In genomic region chr1:223711173-223711572, GRCh38 we compare ENCODE assay signal across 10 cellular contexts. TPM values are rescaled to one million over a fixed set of nuclear protein-coding genes. Genes with fewer than 3 reads are reported as not detected.
DNase-seq lines count a peak whose midpoint lies in the region; ATAC-seq and TF ChIP-seq lines count a peak whose summit lies in the region.
"Had no signal": no experiment of that assay in that cellular context is flagged by ENCODE, and none has a peak within 500 bp of the region (broad histone marks: within the 10 kb centered on the region; RNA-seq: fewer than 3 reads in every experiment).

No MANE protein-coding gene starts in this region.

- H3K27ac ChIP-seq in stomach = peak overlapping the region; percentile 66 to 100 (median 98)

- peaks cover 0 to under 1% (median 0%) of the 10 kb centered on the region in 4 donors for H3K36me3 ChIP-seq in stomach

- no peaks in the 10 kb centered on the region for H3K27me3 Mint-ChIP-seq in activated T-cell treated with anti-CD3 and anti-CD28 coated beads, Interleukin-2, amount 50 U/mL, for 4 hours (ENCODE audit: low read depth)

- intact Hi-C loops in stomach (cut with DNase I; ENCODE audit: low total_unique reads) = no loop called here

- no peak for DNase-seq in activated T-cell treated with anti-CD3 and anti-CD28 coated beads, Interleukin-2, amount 50 U/mL, for 4 hours
- DNase-seq in activated T-cell treated with anti-CD3 and anti-CD28 coated beads for 4 hours (no peak), NCI-H69 (lab: John Stamatoyannopoulos, UW) (peak; percentile 67), epithelial cell of esophagus (ENCODE audit: low read depth) (peak; percentile 62), stomach (peak; percentile 60), amniotic stem cell (lab: John Stamatoyannopoulos, UW) (no peak), mesenteric fat pad (ENCODE audit: low spot score) (no peak)
- DNase-seq: activated CD4-positive, alpha-beta T cell treated with anti-CD3 and anti-CD28 coated beads for 1 hour had no signal

- peak overlapping the region; percentile 71 for H3K4me3 Mint-ChIP-seq in activated T-cell treated with anti-CD3 and anti-CD28 coated beads, Interleukin-2, amount 50 U/mL, for 4 hours

- H3K9me3 Mint-ChIP-seq in activated T-cell treated with anti-CD3 and anti-CD28 coated beads, Interleukin-2, amount 50 U/mL, for 4 hours = no peaks in the 10 kb centered on the region

- peaks cover 48% of the 10 kb centered on the region for H3K4me1 Mint-ChIP-seq in activated T-cell treated with anti-CD3 and anti-CD28 coated beads, Interleukin-2, amount 50 U/mL, for 4 hours (ENCODE audit: low read depth)

- no peaks in the 10 kb centered on the region for H3K9me3 ChIP-seq in stomach

- H3K27me3 ChIP-seq in stomach = no peaks in the 10 kb centered on the region

- H3K4me3 ChIP-seq in epithelial cell of esophagus (ENCODE audit: low read length) (no peak overlapping the region), stomach (no peak overlapping the region)

- ATAC-seq in activated T-cell treated with anti-CD3 and anti-CD28 coated beads, Interleukin-2, amount 50 U/mL, for 4 hours = no peak
- no peak for ATAC-seq in GM19328 (IDR thresholded peaks at IDR 0.05; ENCODE audit: unreplicated experiment)

- 19 to 71% (median 47%) methylated on average over 1 of the region's 1 CpG for WGBS in stomach, 5 donors

- TF ChIP-seq CTCF in epithelial cell of esophagus (IDR thresholded peaks at IDR 0.05; ENCODE audit: insufficient read depth, low read depth, low read length, missing control alignments) (no peak), stomach (IDR thresholded peaks at IDR 0.05) (no peak)

- TF ChIP-seq EP300 in stomach (IDR thresholded peaks at IDR 0.05) = no peak

- peaks cover 60 to 90% (median 80%) of the 10 kb centered on the region in 4 donors for H3K4me1 ChIP-seq in stomach

- TF ChIP-seq POLR2A in stomach (IDR thresholded peaks at IDR 0.05) = no peak

- no peaks in the 10 kb centered on the region for H3K36me3 Mint-ChIP-seq in activated T-cell treated with anti-CD3 and anti-CD28 coated beads, Interleukin-2, amount 50 U/mL, for 4 hours (ENCODE audit: insufficient read depth)

RNA-seq across cellular contexts. Expression of gene CAPN2, which starts 1.2 kb away (rescaled TPM):
- 10 to 100 TPM; 19.0 to 25.1 (median 19.2) TPM for total RNA-seq in activated T-cell treated with anti-CD3 and anti-CD28 coated beads, Interleukin-2, amount 50 U/mL, for 4 hours
- 100 to 1,000 TPM; 224 to 739 (median 358) TPM for total RNA-seq in stomach
- 100 to 1,000 TPM; 128 to 171 (median 161) TPM for polyA plus RNA-seq in stomach
- total RNA-seq in mesenteric fat pad = 190 TPM

RNA-seq across cellular contexts. Expression of gene CAPN8, which starts 45.7 kb away (rescaled TPM):
- not detected for total RNA-seq in activated T-cell treated with anti-CD3 and anti-CD28 coated beads, Interleukin-2, amount 50 U/mL, for 4 hours
- total RNA-seq in stomach (100 to 1,000 TPM in 4 of 5 donors, 10 to 100 TPM in 1; 67.5 to 581 (median 254) TPM), mesenteric fat pad (not detected)
- 100 to 1,000 TPM in 1 of 3 donors, 10 to 100 TPM in 2; 28.3 to 127 (median 31.0) TPM for polyA plus RNA-seq in stomach
- total RNA-seq: subcutaneous adipose tissue had no signal

Comparison
In these comparisons a context has a peak if more than half of its experiments do, and no peak if none do; other contexts are left out.
1. DNase-seq: peak in NCI-H69 (single experiment), epithelial cell of esophagus (single experiment) and stomach (single experiment); none in activated T-cell treated with anti-CD3 and anti-CD28 coated beads, Interleukin-2, amount 50 U/mL, for 4 hours (single experiment), activated T-cell treated with anti-CD3 and anti-CD28 coated beads for 4 hours (single experiment), amniotic stem cell (single experiment) and mesenteric fat pad (single experiment).
2. RNA of gene CAPN8, which starts 45.7 kb away (total RNA-seq): 67.5 to 581 TPM in stomach; not detected in activated T-cell treated with anti-CD3 and anti-CD28 coated beads, Interleukin-2, amount 50 U/mL, for 4 hours and not detected in mesenteric fat pad (single experiment); every median in the first group is over 10 times any median in the second.